ENCODE assay signal across 1 cellular context in genomic region chr4:6972911-6973310, GRCh38.
TF ChIP-seq lines count a peak whose summit lies in the region.

No MANE protein-coding gene starts in this region.

TF ChIP-seq in H1, 55 proteins besides CTCF, POLR2A, EP300 and RAD21 (continued from another document):
- TF ChIP-seq CTBP2 (IDR thresholded peaks at IDR 0.05; ENCODE audit: borderline replicate concordance, insufficient read depth, insufficient read length, low read length) (no peak), CHD2 (IDR thresholded peaks at IDR 0.05; ENCODE audit: low read length) (no peak), CHD1 (IDR thresholded peaks at IDR 0.05; ENCODE audit: low read depth, low read length) (no peak), SP1 (IDR thresholded peaks at IDR 0.05; ENCODE audit: low read depth, low read length) (peak; percentile 75; the same call in 1 of the 2 replicates), BRCA1 (IDR thresholded peaks at IDR 0.05; ENCODE audit: low read depth, low read length) (no peak), RBBP5 (IDR thresholded peaks at IDR 0.05; ENCODE audit: borderline replicate concordance, low read depth, low read length) (0 out of 2 replicates have a peak, but pooled peaks have one; percentile 38), TCF12 (IDR thresholded peaks at IDR 0.05; ENCODE audit: low read depth, low read length) (0 out of 2 replicates have a peak, but pooled peaks have one; percentile 15), ZNF274 (IDR thresholded peaks at IDR 0.05; ENCODE audit: borderline replicate concordance, extremely low read depth, low read length) (no peak), SIN3A (conservative IDR thresholded peaks at IDR 0.05 in 1 of 2, IDR thresholded peaks at IDR 0.05 in 1 of 2; ENCODE audit: low read depth in 1 of 2, low read length in 2 of 2) (peak in 1 of 2 experiments; percentile 43; a peak in 1 of 4 replicates), SIRT6 (IDR thresholded peaks at IDR 0.05; ENCODE audit: low read length) (no peak), TBP (IDR thresholded peaks at IDR 0.05; ENCODE audit: low read depth, low read length) (peak; percentile 59; the same call in 1 of the 2 replicates), KDM4A (IDR thresholded peaks at IDR 0.05; ENCODE audit: low read depth, low read length, severe bottlenecking) (no peak), FOSL1 (IDR thresholded peaks at IDR 0.05; ENCODE audit: insufficient read depth, low read depth, low read length) (no peak), EGR1 (IDR thresholded peaks at IDR 0.05; ENCODE audit: borderline replicate concordance, low read depth, low read length) (no peak), KDM5A (IDR thresholded peaks at IDR 0.05; ENCODE audit: low read length) (no peak), USF2 (IDR thresholded peaks at IDR 0.05; ENCODE audit: low read length) (peak; percentile 57; the same call in 1 of the 2 replicates), NANOG (IDR thresholded peaks at IDR 0.05; ENCODE audit: insufficient read depth, low read depth, low read length, poor library complexity, severe bottlenecking) (peak; percentile 56), CREB1 (IDR thresholded peaks at IDR 0.05) (0 out of 2 replicates have a peak, but pooled peaks have one; percentile 18), PHF8 (conservative IDR thresholded peaks at IDR 0.05; ENCODE audit: low read depth, low read length) (no peak), NRF1 (IDR thresholded peaks at IDR 0.05; ENCODE audit: low read depth, low read length) (no peak), BACH1 (IDR thresholded peaks at IDR 0.05; ENCODE audit: low read length) (no peak), TEAD4 (IDR thresholded peaks at IDR 0.05; ENCODE audit: low read depth, low read length) (peak; percentile 98), SAP30 (IDR thresholded peaks at IDR 0.05; ENCODE audit: insufficient read depth, insufficient replicate concordance, low read length) (no peak), SIX5 (IDR thresholded peaks at IDR 0.05; ENCODE audit: low read depth, low read length) (no peak), CBX8 (IDR thresholded peaks at IDR 0.05; ENCODE audit: borderline replicate concordance, low read depth, low read length) (no peak)
